In genomic region chr10:93612237-93612636, GRCh38 we compare ENCODE assay signal across 31 cellular contexts. TPM values are rescaled to one million over a fixed set of nuclear protein-coding genes. Genes with fewer than 3 reads are reported as not detected.
"Had no signal": no experiment of that assay in that cellular context is flagged by ENCODE, and none has a peak within 500 bp of the region (broad histone marks: within the 10 kb centered on the region; RNA-seq: fewer than 3 reads in every experiment).

Gene PDE6C, plus strand, starts transcription at chr10:93612537. Its CDS starts 189 bp downstream, at chr10:93612726.

- H3K36me3 ChIP-seq: ascending aorta, brain microvascular endothelial cell, esophagus muscularis mucosa, gastrocnemius medialis had no signal

- H3K36me3 Mint-ChIP-seq: activated naive CD4-positive, alpha-beta T cell treated with anti-CD3 and anti-CD28 coated beads, Interleukin-2, amount 10 ng/mL, durations not matched to agents 7 days and 5 days; activated naive CD4-positive, alpha-beta T cell treated with anti-CD3 and anti-CD28 coated beads, Interleukin-2, amount 50 U/mL, for 72 hours; activated naive CD8-positive, alpha-beta T cell treated with anti-CD3 and anti-CD28 coated beads, Interleukin-2, amount 10 ng/mL, durations not matched to agents 7 days and 5 days; WTC11 had no signal

- DNase-seq: activated CD4-positive, alpha-beta memory T cell treated with anti-CD3 and anti-CD28 coated beads, Interleukin-2, amount 10 ng/mL, durations not matched to agents 7 days and 5 days; activated CD4-positive, alpha-beta T cell treated with anti-CD3 and anti-CD28 coated beads for 1 hour; activated CD4-positive, alpha-beta T cell treated with anti-CD3 and anti-CD28 coated beads for 4 hours; activated CD4-positive, alpha-beta T cell treated with anti-CD3 and anti-CD28 coated beads, Interleukin-2, amount 10 ng/mL, durations not matched to agents 7 days and 5 days; activated CD4-positive, alpha-beta T cell treated with anti-CD3 and anti-CD28 coated beads, Interleukin-2, amount 50 U/mL, for 4 hours; activated CD8-positive, alpha-beta memory T cell treated with anti-CD3 and anti-CD28 coated beads, Interleukin-2, amount 50 U/mL, for 48 hours; activated gamma-delta T cell; activated naive CD4-positive, alpha-beta T cell; activated naive CD4-positive, alpha-beta T cell treated with anti-CD3 and anti-CD28 coated beads, Interleukin-2, amount 10 ng/mL, durations not matched to agents 7 days and 5 days; activated naive CD8-positive, alpha-beta T cell treated with anti-CD3 and anti-CD28 coated beads, Interleukin-2, amount 10 ng/mL, durations not matched to agents 7 days and 5 days; activated T-cell treated with anti-CD3 and anti-CD28 coated beads for 4 hours; activated T-cell treated with anti-CD3 and anti-CD28 coated beads, Interleukin-2, amount 50 U/mL, for 24 hours; activated T-cell treated with anti-CD3 and anti-CD28 coated beads, Interleukin-2, amount 50 U/mL, for 72 hours; brain microvascular endothelial cell; dorsolateral prefrontal cortex; effector memory CD4-positive, alpha-beta T cell; erythroblast; foreskin keratinocyte; gastrocnemius medialis; T-helper 2 cell had no signal

- H3K27me3 ChIP-seq: ascending aorta, brain microvascular endothelial cell, esophagus muscularis mucosa, gastrocnemius medialis had no signal

- H3K4me1 ChIP-seq: ascending aorta, esophagus muscularis mucosa, foreskin keratinocyte, gastrocnemius medialis had no signal

- H3K4me3 Mint-ChIP-seq: activated CD4-positive, alpha-beta memory T cell treated with anti-CD3 and anti-CD28 coated beads, Interleukin-2, amount 10 ng/mL, durations not matched to agents 7 days and 5 days; activated CD4-positive, alpha-beta T cell treated with anti-CD3 and anti-CD28 coated beads, Interleukin-2, amount 10 ng/mL, durations not matched to agents 7 days and 5 days; activated naive CD4-positive, alpha-beta T cell treated with anti-CD3 and anti-CD28 coated beads, Interleukin-2, amount 10 ng/mL, durations not matched to agents 7 days and 5 days; activated naive CD8-positive, alpha-beta T cell treated with anti-CD3 and anti-CD28 coated beads, Interleukin-2, amount 10 ng/mL, durations not matched to agents 7 days and 5 days; activated T-cell treated with anti-CD3 and anti-CD28 coated beads, Interleukin-2, amount 50 U/mL, for 24 hours; activated T-cell treated with anti-CD3 and anti-CD28 coated beads, Interleukin-2, amount 50 U/mL, for 72 hours; central memory CD8-positive, alpha-beta T cell; dendritic cell treated with granulocyte-macrophage colony-stimulating factor and Interleukin-4, amounts not matched to agents 40 ng/mL and 50 ng/mL, for 4 days; WTC11 had no signal

- H3K9me3 ChIP-seq: ascending aorta, esophagus muscularis mucosa, gastrocnemius medialis had no signal

- ATAC-seq: activated naive CD4-positive, alpha-beta T cell treated with anti-CD3 and anti-CD28 coated beads, Interleukin-2, amount 50 U/mL, for 72 hours; activated T-cell treated with anti-CD3 and anti-CD28 coated beads, Interleukin-2, amount 50 U/mL, for 72 hours; foreskin keratinocyte; gastrocnemius medialis; WTC11 had no signal

- H3K9me3 Mint-ChIP-seq: activated CD4-positive, alpha-beta memory T cell treated with anti-CD3 and anti-CD28 coated beads, Interleukin-2, amount 10 ng/mL, durations not matched to agents 7 days and 5 days; activated CD4-positive, alpha-beta T cell treated with anti-CD3 and anti-CD28 coated beads, Interleukin-2, amount 10 ng/mL, durations not matched to agents 7 days and 5 days; activated naive CD4-positive, alpha-beta T cell treated with anti-CD3 and anti-CD28 coated beads, Interleukin-2, amount 10 ng/mL, durations not matched to agents 7 days and 5 days; central memory CD8-positive, alpha-beta T cell; dendritic cell treated with granulocyte-macrophage colony-stimulating factor and Interleukin-4, amounts not matched to agents 40 ng/mL and 50 ng/mL, for 4 days; WTC11 had no signal

- H3K27ac ChIP-seq: ascending aorta, brain microvascular endothelial cell, coronary artery, dorsolateral prefrontal cortex, esophagus muscularis mucosa, foreskin keratinocyte, gastrocnemius medialis had no signal

- H3K4me3 ChIP-seq: ascending aorta, coronary artery, dorsolateral prefrontal cortex, esophagus muscularis mucosa, gastrocnemius medialis had no signal

- H3K27ac Mint-ChIP-seq: activated CD4-positive, alpha-beta memory T cell treated with anti-CD3 and anti-CD28 coated beads, Interleukin-2, amount 10 ng/mL, durations not matched to agents 7 days and 5 days; activated CD4-positive, alpha-beta T cell treated with anti-CD3 and anti-CD28 coated beads, Interleukin-2, amount 10 ng/mL, durations not matched to agents 7 days and 5 days; activated naive CD4-positive, alpha-beta T cell treated with anti-CD3 and anti-CD28 coated beads, Interleukin-2, amount 10 ng/mL, durations not matched to agents 7 days and 5 days; activated naive CD4-positive, alpha-beta T cell treated with anti-CD3 and anti-CD28 coated beads, Interleukin-2, amount 50 U/mL, for 72 hours; activated naive CD8-positive, alpha-beta T cell treated with anti-CD3 and anti-CD28 coated beads, Interleukin-2, amount 10 ng/mL, durations not matched to agents 7 days and 5 days; activated T-cell treated with anti-CD3 and anti-CD28 coated beads, Interleukin-2, amount 50 U/mL, for 24 hours; activated T-cell treated with anti-CD3 and anti-CD28 coated beads, Interleukin-2, amount 50 U/mL, for 72 hours; dendritic cell treated with granulocyte-macrophage colony-stimulating factor and Interleukin-4, amounts not matched to agents 40 ng/mL and 50 ng/mL, for 4 days; WTC11 had no signal

- H3K4me1 Mint-ChIP-seq: activated CD4-positive, alpha-beta memory T cell treated with anti-CD3 and anti-CD28 coated beads, Interleukin-2, amount 10 ng/mL, durations not matched to agents 7 days and 5 days; activated CD4-positive, alpha-beta T cell treated with anti-CD3 and anti-CD28 coated beads, Interleukin-2, amount 10 ng/mL, durations not matched to agents 7 days and 5 days; activated naive CD4-positive, alpha-beta T cell treated with anti-CD3 and anti-CD28 coated beads, Interleukin-2, amount 10 ng/mL, durations not matched to agents 7 days and 5 days; central memory CD8-positive, alpha-beta T cell had no signal

RNA-seq across cellular contexts. Expression of gene PDE6C, which starts in this region (rescaled TPM):
- total RNA-seq: activated CD4-positive, alpha-beta memory T cell treated with anti-CD3 and anti-CD28 coated beads, Interleukin-2, amount 10 ng/mL, durations not matched to agents 7 days and 5 days; activated CD4-positive, alpha-beta T cell treated with anti-CD3 and anti-CD28 coated beads, Interleukin-2, amount 10 ng/mL, durations not matched to agents 7 days and 5 days; activated naive CD4-positive, alpha-beta T cell treated with anti-CD3 and anti-CD28 coated beads, Interleukin-2, amount 50 U/mL, for 72 hours; activated naive CD8-positive, alpha-beta T cell treated with anti-CD3 and anti-CD28 coated beads, Interleukin-2, amount 10 ng/mL, durations not matched to agents 7 days and 5 days; activated T-cell treated with anti-CD3 and anti-CD28 coated beads, Interleukin-2, amount 50 U/mL, for 72 hours; ascending aorta; bronchial epithelial cell; cardiac septum; cerebellum; esophagus muscularis mucosa; foreskin keratinocyte; gastrocnemius medialis; T-helper 1 cell treated with Interleukin-12 subunit alpha and Interleukin-12 subunit beta and Interleukin-4 antibody, amounts not matched to agents 30 ng/mL and 1 ng/mL, for 36 hours; WTC11 had no signal
- polyA plus RNA-seq: foreskin keratinocyte had no signal
